12 cellular contexts compared by ENCODE assay signal in the genomic region with DNA sequence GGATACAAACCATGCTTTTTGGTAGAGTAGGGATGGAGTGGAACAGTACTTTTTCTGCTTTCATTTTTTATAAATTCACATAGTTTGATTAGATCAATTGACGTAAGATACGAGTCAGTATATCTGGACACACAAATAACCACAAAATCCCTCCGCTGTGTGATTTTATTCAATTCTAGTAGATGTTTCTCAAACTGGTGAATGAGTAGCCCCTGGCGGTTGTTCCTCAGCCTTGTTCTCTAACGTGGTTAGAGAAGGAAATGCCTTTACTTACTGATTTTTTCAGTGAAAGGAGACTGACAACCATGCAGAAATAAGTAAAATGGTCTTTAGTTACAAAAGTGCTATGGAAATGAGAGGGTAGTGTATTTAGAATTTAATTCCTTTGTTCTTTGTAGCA.
DNase-seq lines count a peak whose midpoint lies in the region; ATAC-seq and TF ChIP-seq lines count a peak whose summit lies in the region.
"Had no signal": no experiment of that assay in that cellular context is flagged by ENCODE, and none has a peak within 500 bp of the region (broad histone marks: within the 10 kb centered on the region; RNA-seq: fewer than 3 reads in every experiment).

No MANE protein-coding gene starts in this region.

- H3K36me3 ChIP-seq in PC-3 (ENCODE audit: low read depth, low read length) (no peaks in the 10 kb centered on the region), BE2C (no peaks in the 10 kb centered on the region)

- H3K4me3 ChIP-seq in NB4 (ENCODE audit: low read depth, low read length) (no peak overlapping the region), PC-3 (ENCODE audit: low read length) (no peak overlapping the region), BE2C (ENCODE audit: low read depth, low read length) (no peak overlapping the region)

- no peaks in the 10 kb centered on the region for H3K79me2 ChIP-seq in PC-3 (ENCODE audit: low read length)

- no TSS peak for BruUV-seq in PC-3 (replicated peaks; lab: Mats Ljungman, UMichigan)

- H4K20me1 ChIP-seq in PC-3 (ENCODE audit: low read length): no peaks in the 10 kb centered on the region

- DNase-seq in GM10248 (ENCODE audit: extremely low spot score): peak; percentile 21
- DNase-seq in NB4 (ENCODE audit: low read depth): peak; percentile 6
- no peak for DNase-seq in osteocyte (ENCODE audit: extremely low spot score, unreplicated experiment)
- DNase-seq in posterior vena cava (ENCODE audit: low spot score): no peak
- DNase-seq in PC-3: no peak
- no peak for DNase-seq in BE2C
- no peak for DNase-seq in NAMALWA (ENCODE audit: low spot score)
- DNase-seq: activated T-cell treated with anti-CD3 and anti-CD28 coated beads, Interleukin-2, amount 50 U/mL, for 1 hour; COR-L47; IMR-90 had no signal

- H3K27ac ChIP-seq in PC-3 (ENCODE audit: low read length): no peak overlapping the region

- no peak for ATAC-seq in PC-3
- ATAC-seq: HCT116 had no signal

- TF ChIP-seq CTCF in GM10248 (IDR thresholded peaks at IDR 0.05; ENCODE audit: control extremely low read depth, extremely low read depth, low read depth, missing control alignments) (no peak), NB4 (IDR thresholded peaks at IDR 0.05; ENCODE audit: low read depth, low read length) (no peak), osteocyte (IDR thresholded peaks at IDR 0.05) (peak; percentile 21), PC-3 (conservative IDR thresholded peaks at IDR 0.05; ENCODE audit: low read depth, low read length) (no peak), BE2C (IDR thresholded peaks at IDR 0.05; ENCODE audit: low read depth, low read length) (no peak)

- peak overlapping the region; percentile 74 for H3K4me3 Mint-ChIP-seq in dendritic cell treated with granulocyte-macrophage colony-stimulating factor and Interleukin-4, amounts not matched to agents 40 ng/mL and 50 ng/mL, for 4 days
- H3K4me3 Mint-ChIP-seq in osteocyte (ENCODE audit: unreplicated experiment): no peak overlapping the region

- H3K27ac Mint-ChIP-seq in dendritic cell treated with granulocyte-macrophage colony-stimulating factor and Interleukin-4, amounts not matched to agents 40 ng/mL and 50 ng/mL, for 4 days: peak overlapping the region; percentile 91
- no peak overlapping the region for H3K27ac Mint-ChIP-seq in osteocyte (ENCODE audit: unreplicated experiment)

- no peaks in the 10 kb centered on the region for H3K9me2 ChIP-seq in PC-3 (replicated peaks; ENCODE audit: low read length)

- no peaks in the 10 kb centered on the region for H3K36me3 Mint-ChIP-seq in dendritic cell treated with granulocyte-macrophage colony-stimulating factor and Interleukin-4, amounts not matched to agents 40 ng/mL and 50 ng/mL, for 4 days (ENCODE audit: low read depth)
- H3K36me3 Mint-ChIP-seq in osteocyte (ENCODE audit: unreplicated experiment): peaks cover 3% of the 10 kb centered on the region

- H3K9me3 Mint-ChIP-seq in dendritic cell treated with granulocyte-macrophage colony-stimulating factor and Interleukin-4, amounts not matched to agents 40 ng/mL and 50 ng/mL, for 4 days: no peaks in the 10 kb centered on the region
- peaks cover 5% of the 10 kb centered on the region for H3K9me3 Mint-ChIP-seq in osteocyte (ENCODE audit: unreplicated experiment)

- no peak for TF ChIP-seq POLR2A in NB4 (IDR thresholded peaks at IDR 0.05; ENCODE audit: extremely low read depth, insufficient read length)

- H3K4me2 ChIP-seq in PC-3 (ENCODE audit: low read length): no peak overlapping the region

- H3K27me3 Mint-ChIP-seq in dendritic cell treated with granulocyte-macrophage colony-stimulating factor and Interleukin-4, amounts not matched to agents 40 ng/mL and 50 ng/mL, for 4 days: no peaks in the 10 kb centered on the region
- no peaks in the 10 kb centered on the region for H3K27me3 Mint-ChIP-seq in osteocyte (ENCODE audit: unreplicated experiment)

- H3K27me3 ChIP-seq in PC-3 (ENCODE audit: low read length) (no peaks in the 10 kb centered on the region), BE2C (no peaks in the 10 kb centered on the region)

- H3K4me1 Mint-ChIP-seq in dendritic cell treated with granulocyte-macrophage colony-stimulating factor and Interleukin-4, amounts not matched to agents 40 ng/mL and 50 ng/mL, for 4 days (ENCODE audit: low read depth): peaks cover 26% of the 10 kb centered on the region
- H3K4me1 Mint-ChIP-seq in osteocyte (ENCODE audit: unreplicated experiment): peaks cover 12% of the 10 kb centered on the region

- CTCF ChIA-PET in GM10248 (lab: Yijun Ruan, JAX): interaction anchor here (0.8 kb wide), 1 partner anchor 167 kb away, joined by 3 read pairs; no protein-coding TSS in a partner anchor
- CTCF ChIA-PET in PC-3 (lab: Charles Lee): no interaction called here

- H3K9ac ChIP-seq in PC-3 (ENCODE audit: low read length): no peak overlapping the region

- no peaks in the 10 kb centered on the region for H3F3A ChIP-seq in PC-3 (ENCODE audit: low read length, unreplicated experiment)

- POLR2A ChIA-PET in GM10248 (lab: Yijun Ruan, JAX) (no interaction called here), PC-3 (lab: Charles Lee; ENCODE audit: unreplicated experiment) (no interaction called here)

- intact Hi-C loops in dendritic cell treated with granulocyte-macrophage colony-stimulating factor and Interleukin-4, amounts not matched to agents 40 ng/mL and 50 ng/mL, for 4 days (cut with micrococcal nuclease): loop anchor here (10.0 kb wide), 2 partner anchors 55 to 155 kb away; no protein-coding TSS in a partner anchor
- intact Hi-C loops in posterior vena cava (cut with DNase I): no loop called here
- intact Hi-C loops in PC-3 (cut with micrococcal nuclease): no loop called here

- no peak overlapping the region for H2AFZ ChIP-seq in PC-3 (ENCODE audit: low read length)

- H3K9me3 ChIP-seq in PC-3 (ENCODE audit: low read length) (no peaks in the 10 kb centered on the region), BE2C (no peaks in the 10 kb centered on the region)

- H3K4me1 ChIP-seq in PC-3 (ENCODE audit: insufficient read depth, low read length) (peaks cover 6% of the 10 kb centered on the region), BE2C (0 out of 2 replicates have a peak, but pooled peaks cover 2% of the 10 kb centered on the region)

Comparison
In these comparisons a context has a peak if more than half of its experiments do, and no peak if none do; other contexts are left out.
1. DNase-seq: peak in GM10248 (single experiment) and NB4 (single experiment); none in osteocyte (single experiment), posterior vena cava (single experiment), PC-3 (single experiment), BE2C (single experiment) and NAMALWA (single experiment).